In the genomic region with DNA sequence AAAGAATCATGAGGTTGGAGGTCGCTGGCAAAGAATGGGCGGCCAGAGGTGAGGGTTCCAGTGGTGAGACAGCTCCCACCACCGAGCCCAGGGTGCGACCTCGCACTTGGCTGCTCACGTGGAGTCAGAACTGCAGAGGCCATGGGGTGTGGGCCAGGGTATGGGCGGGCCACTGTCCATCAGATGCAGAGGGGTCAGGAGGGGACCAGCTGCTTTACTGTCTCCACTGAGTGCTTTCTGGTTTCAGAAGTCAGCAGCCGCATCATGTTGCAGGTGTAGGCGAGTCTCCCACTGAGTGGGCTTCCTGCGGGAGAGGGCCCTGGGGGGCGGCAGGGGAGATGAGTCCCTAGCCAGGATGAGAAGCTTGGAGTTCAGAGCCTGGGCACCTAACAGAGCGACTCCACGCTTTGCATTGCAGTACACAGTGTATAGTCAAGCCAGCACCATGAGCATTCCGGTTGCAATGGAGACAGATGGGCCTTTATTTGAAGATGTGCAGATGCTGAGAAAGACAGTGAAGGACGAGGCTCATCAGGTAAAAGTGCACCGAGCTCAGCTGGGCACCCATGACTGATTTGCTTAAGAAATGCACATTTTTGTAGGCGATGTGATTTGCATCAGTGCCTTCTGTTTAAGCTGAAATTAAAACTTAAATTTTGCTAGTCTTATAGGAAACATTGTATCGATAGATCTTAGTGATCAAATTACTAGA, we compare ENCODE assay signal across 1 cellular context.
TF ChIP-seq lines count a peak whose summit lies in the region.

No MANE protein-coding gene starts in this region.

TF ChIP-seq in H1, 55 proteins besides CTCF, POLR2A, EP300 and RAD21:
- TF ChIP-seq GABPA (IDR thresholded peaks at IDR 0.05; ENCODE audit: borderline replicate concordance, insufficient read depth, low read length): no peak
- TF ChIP-seq, protein P1, sequence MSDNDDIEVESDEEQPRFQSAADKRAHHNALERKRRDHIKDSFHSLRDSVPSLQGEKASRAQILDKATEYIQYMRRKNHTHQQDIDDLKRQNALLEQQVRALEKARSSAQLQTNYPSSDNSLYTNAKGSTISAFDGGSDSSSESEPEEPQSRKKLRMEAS (IDR thresholded peaks at IDR 0.05): peak; percentile 65; the same call in 1 of the 2 replicates
- TF ChIP-seq, protein P2, sequence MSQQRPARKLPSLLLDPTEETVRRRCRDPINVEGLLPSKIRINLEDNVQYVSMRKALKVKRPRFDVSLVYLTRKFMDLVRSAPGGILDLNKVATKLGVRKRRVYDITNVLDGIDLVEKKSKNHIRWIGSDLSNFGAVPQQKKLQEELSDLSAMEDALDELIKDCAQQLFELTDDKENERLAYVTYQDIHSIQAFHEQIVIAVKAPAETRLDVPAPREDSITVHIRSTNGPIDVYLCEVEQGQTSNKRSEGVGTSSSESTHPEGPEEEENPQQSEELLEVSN (IDR thresholded peaks at IDR 0.05): peak; percentile 44; the same call in 1 of the 2 replicates
- no peak for TF ChIP-seq NRF1 (IDR thresholded peaks at IDR 0.05; ENCODE audit: low read depth, low read length)
- TF ChIP-seq SIN3A (conservative IDR thresholded peaks at IDR 0.05 in 1 of 2, IDR thresholded peaks at IDR 0.05 in 1 of 2; ENCODE audit: low read depth in 1 of 2, low read length in 2 of 2): no peak
- TF ChIP-seq TCF12 (IDR thresholded peaks at IDR 0.05; ENCODE audit: low read depth, low read length): no peak
TF ChIP-seq in H1: peak in this region for 2.
